ENCODE assay signal across 11 cellular contexts in genomic region chr15:25436707-25437106, GRCh38. TPM values are rescaled to one million over a fixed set of nuclear protein-coding genes. Genes with fewer than 3 reads are reported as not detected.
DNase-seq lines count a peak whose midpoint lies in the region; ATAC-seq and TF ChIP-seq lines count a peak whose summit lies in the region.
"Had no signal": no experiment of that assay in that cellular context is flagged by ENCODE, and none has a peak within 500 bp of the region (broad histone marks: within the 10 kb centered on the region; RNA-seq: fewer than 3 reads in every experiment).

No MANE protein-coding gene starts in this region.

- ATAC-seq in DND-41 (ENCODE audit: insufficient read depth, low read depth) (no peak), foreskin keratinocyte (no peak), GM21528 (IDR thresholded peaks at IDR 0.05; ENCODE audit: low FRiP score, unreplicated experiment) (no peak), GM18867 (IDR thresholded peaks at IDR 0.05; ENCODE audit: unreplicated experiment) (no peak)

- H3K9me2 ChIP-seq in OCI-LY1 (ENCODE audit: low read depth, low read length): no peaks in the 10 kb centered on the region

- H3F3A ChIP-seq in OCI-LY1 (ENCODE audit: insufficient read depth, low read length): no peaks in the 10 kb centered on the region

- TF ChIP-seq CTCF in DND-41 (IDR thresholded peaks at IDR 0.05; ENCODE audit: borderline replicate concordance, extremely low read depth, low read length, poor library complexity, severe bottlenecking) (no peak), OCI-LY1 (IDR thresholded peaks at IDR 0.05; ENCODE audit: low read length) (no peak), osteoblast (IDR thresholded peaks at IDR 0.05; ENCODE audit: extremely low read depth, low read depth, low read length) (no peak), foreskin keratinocyte (conservative IDR thresholded peaks at IDR 0.05) (no peak)

- no peak for DNase-seq in DND-41
- no peak for DNase-seq in osteoblast (ENCODE audit: insufficient read length, low spot score, missing footprints)
- no peak for DNase-seq in foreskin keratinocyte
- DNase-seq in COR-L47 (lab: John Stamatoyannopoulos, UW): no peak
- DNase-seq: adrenal gland, GOT3, SIG-M5 had no signal

- H3K9me3 ChIP-seq in DND-41 (ENCODE audit: insufficient read depth, low read length, severe bottlenecking) (no peaks in the 10 kb centered on the region), OCI-LY1 (ENCODE audit: low read length) (peaks cover 6% of the 10 kb centered on the region; the same call in 1 of the 2 replicates), endocrine pancreas (ENCODE audit: control insufficient read depth, low read length) (no peaks in the 10 kb centered on the region), osteoblast (ENCODE audit: low read depth, low read length) (no peaks in the 10 kb centered on the region)
- H3K9me3 ChIP-seq: adrenal gland had no signal

- H3K4me2 ChIP-seq in DND-41 (ENCODE audit: insufficient read depth, low read length) (peak overlapping the region; percentile 84), OCI-LY1 (ENCODE audit: low read length) (peak overlapping the region; percentile 78), osteoblast (ENCODE audit: insufficient read depth, low read length) (peak overlapping the region; percentile 97)

- peaks cover 51% of the 10 kb centered on the region for H3K4me1 ChIP-seq in DND-41 (ENCODE audit: insufficient read depth, low read length)
- H3K4me1 ChIP-seq in OCI-LY1 (ENCODE audit: insufficient read depth, low read length, severe bottlenecking): peaks cover 26% of the 10 kb centered on the region
- peaks cover 19% of the 10 kb centered on the region for H3K4me1 ChIP-seq in endocrine pancreas (ENCODE audit: control insufficient read depth, insufficient read depth, low read length)
- H3K4me1 ChIP-seq in osteoblast (ENCODE audit: insufficient read depth, low read length): peaks cover 27% of the 10 kb centered on the region
- peaks cover 21% of the 10 kb centered on the region for H3K4me1 ChIP-seq in foreskin keratinocyte

- peak overlapping the region; percentile 84 to 96; a peak in 3 of 4 replicates for H3K4me3 ChIP-seq in DND-41 (ENCODE audit: low read depth in 1 of 2, low read length in 2 of 2)
- peak overlapping the region; percentile 86 for H3K4me3 ChIP-seq in OCI-LY1 (ENCODE audit: low read depth, low read length, poor library complexity, severe bottlenecking)
- H3K4me3 ChIP-seq in endocrine pancreas (ENCODE audit: control insufficient read depth, insufficient read depth, low read length): peak overlapping the region; percentile 93
- no peak overlapping the region for H3K4me3 ChIP-seq in osteoblast (ENCODE audit: insufficient read depth, low read length)

- H4K20me1 ChIP-seq in DND-41 (ENCODE audit: insufficient read depth, low read length) (peaks cover 58% of the 10 kb centered on the region), OCI-LY1 (ENCODE audit: insufficient read depth, low read length) (no peaks in the 10 kb centered on the region; the same call in 1 of the 2 replicates), osteoblast (ENCODE audit: insufficient read depth, low read length) (peaks cover 55% of the 10 kb centered on the region)

- H3K27me3 ChIP-seq in DND-41 (ENCODE audit: insufficient read depth, low read length, poor library complexity): no peaks in the 10 kb centered on the region
- no peaks in the 10 kb centered on the region for H3K27me3 ChIP-seq in OCI-LY1 (ENCODE audit: insufficient read depth, low read length)
- no peaks in the 10 kb centered on the region for H3K27me3 ChIP-seq in endocrine pancreas (ENCODE audit: control insufficient read depth, insufficient read depth, low read length)
- no peaks in the 10 kb centered on the region for H3K27me3 ChIP-seq in osteoblast (ENCODE audit: insufficient read depth, low read length)
- H3K27me3 ChIP-seq in foreskin keratinocyte: no peaks in the 10 kb centered on the region
- H3K27me3 ChIP-seq: adrenal gland had no signal

- H3K79me2 ChIP-seq in DND-41 (ENCODE audit: insufficient read depth, low read length): peaks cover 77% of the 10 kb centered on the region
- peaks cover 68% of the 10 kb centered on the region for H3K79me2 ChIP-seq in OCI-LY1 (ENCODE audit: insufficient read depth, low read length)
- H3K79me2 ChIP-seq in osteoblast (ENCODE audit: insufficient read depth, low read length): peaks cover 76% of the 10 kb centered on the region

- peak overlapping the region; percentile 92 for H3K9ac ChIP-seq in DND-41 (ENCODE audit: low read depth, low read length)
- peak overlapping the region; percentile 79 for H3K9ac ChIP-seq in OCI-LY1 (ENCODE audit: low read length)
- no peak overlapping the region for H3K9ac ChIP-seq in endocrine pancreas (ENCODE audit: control insufficient read depth, insufficient read depth, low read length)

- H3K36me3 ChIP-seq in DND-41 (ENCODE audit: insufficient read depth, low read length): peaks cover 11% of the 10 kb centered on the region
- H3K36me3 ChIP-seq in OCI-LY1 (ENCODE audit: insufficient read depth, low read length): peaks cover 39% of the 10 kb centered on the region
- H3K36me3 ChIP-seq in endocrine pancreas (ENCODE audit: control insufficient read depth, insufficient read depth, low read length): no peaks in the 10 kb centered on the region
- H3K36me3 ChIP-seq in osteoblast (ENCODE audit: insufficient read depth, low read length): no peaks in the 10 kb centered on the region
- H3K36me3 ChIP-seq: adrenal gland had no signal

- H2AFZ ChIP-seq in DND-41 (ENCODE audit: low read depth, low read length): no peak overlapping the region
- no peak overlapping the region for H2AFZ ChIP-seq in OCI-LY1 (ENCODE audit: low read length)
- no peak overlapping the region for H2AFZ ChIP-seq in osteoblast (ENCODE audit: low read length)

- H3K27ac ChIP-seq in DND-41 (ENCODE audit: low read length) (no peak overlapping the region), OCI-LY1 (ENCODE audit: low read depth, low read length, poor library complexity, severe bottlenecking) (no peak overlapping the region), osteoblast (ENCODE audit: low read depth, low read length) (no peak overlapping the region), foreskin keratinocyte (no peak overlapping the region)

RNA-seq across cellular contexts. Expression of gene UBE3A, which starts 2.1 kb away (rescaled TPM):
- total RNA-seq in osteoblast (91.2 and 94.0 TPM in 2 replicates), foreskin keratinocyte (51.4 and 54.4 TPM in 2 replicates)
- 13.1 and 14.5 TPM in 2 replicates for polyA plus RNA-seq in foreskin keratinocyte
